Comparison of ENCODE assay signal across 1 cellular context in genomic region chr2:67839242-67839641, GRCh38.
TF ChIP-seq lines count a peak whose summit lies in the region.

No MANE protein-coding gene starts in this region.

TF ChIP-seq in WTC11, 78 proteins besides CTCF, POLR2A, EP300 and RAD21 (continued from another document):
- TF ChIP-seq ZSCAN18 (CRISPR knock-in tag; IDR thresholded peaks at IDR 0.05), result no peak
- no peak for TF ChIP-seq CDX4 (CRISPR knock-in tag; IDR thresholded peaks at IDR 0.05; ENCODE audit: borderline replicate concordance)
- no peak for TF ChIP-seq SMAD3 (CRISPR knock-in tag; IDR thresholded peaks at IDR 0.05; ENCODE audit: borderline replicate concordance)
- TF ChIP-seq ZNF219 (CRISPR knock-in tag; IDR thresholded peaks at IDR 0.05; ENCODE audit: borderline replicate concordance), result no peak
- no peak for TF ChIP-seq PRRX2 (CRISPR knock-in tag; IDR thresholded peaks at IDR 0.05)
- no peak for TF ChIP-seq CREM (CRISPR knock-in tag; IDR thresholded peaks at IDR 0.05)
- TF ChIP-seq EMX1 (CRISPR knock-in tag; IDR thresholded peaks at IDR 0.05), result no peak
- no peak for TF ChIP-seq HMGXB4 (CRISPR knock-in tag; IDR thresholded peaks at IDR 0.05)
- no peak for TF ChIP-seq JUN (CRISPR knock-in tag; IDR thresholded peaks at IDR 0.05)
- TF ChIP-seq SP1 (CRISPR knock-in tag; conservative IDR thresholded peaks at IDR 0.05), result no peak
- TF ChIP-seq MAX (CRISPR knock-in tag; IDR thresholded peaks at IDR 0.05), result no peak
